14 cellular contexts compared by ENCODE assay signal in genomic region chr3:126718506-126719445, GRCh38. TPM values are rescaled to one million over a fixed set of nuclear protein-coding genes. Genes with fewer than 3 reads are reported as not detected.
DNase-seq lines count a peak whose midpoint lies in the region; ATAC-seq and TF ChIP-seq lines count a peak whose summit lies in the region.
"Had no signal": no experiment of that assay in that cellular context is flagged by ENCODE, and none has a peak within 500 bp of the region (broad histone marks: within the 10 kb centered on the region; RNA-seq: fewer than 3 reads in every experiment).

No MANE protein-coding gene starts in this region.

- no peaks in the 10 kb centered on the region for H3K79me1 ChIP-seq in H9 (ENCODE audit: insufficient read depth, low read depth, low read length, poor library complexity, severe bottlenecking)

- no peaks in the 10 kb centered on the region for H3K4me1 ChIP-seq in H9 (ENCODE audit: insufficient read depth, low read length)

- H3K36me3 Mint-ChIP-seq in glutamatergic neuron (ENCODE audit: unreplicated experiment) (no peaks in the 10 kb centered on the region), nephron progenitor cell (ENCODE audit: low read depth) (peaks cover 13% of the 10 kb centered on the region), H9 (ENCODE audit: insufficient read depth in 1 of 3, low read depth in 3 of 3) (no peaks in the 10 kb centered on the region; a peak in 1 of 7 replicates)
- no peaks in the 10 kb centered on the region for H3K36me3 Mint-ChIP-seq in activated CD4-positive, alpha-beta T cell treated with anti-CD3 and anti-CD28 coated beads, Interleukin-2, amount 10 ng/mL, durations not matched to agents 7 days and 5 days (ENCODE audit: low read depth)
- H3K36me3 Mint-ChIP-seq in activated T-helper 17 cell treated with anti-CD3 and anti-CD28 coated beads, Interleukin-2, amount 50 U/mL, for 72 hours (ENCODE audit: low read depth), result peaks cover under 1% of the 10 kb centered on the region

- CTCF ChIA-PET in activated CD4-positive, alpha-beta T cell treated with anti-CD3 and anti-CD28 coated beads, Interleukin-2, amount 10 ng/mL, durations not matched to agents 7 days and 5 days (lab: Charles Lee), result no interaction called here

- H3K27me3 ChIP-seq in H7 (ENCODE audit: control insufficient read depth, insufficient read depth, low read length), result no peaks in the 10 kb centered on the region
- no peaks in the 10 kb centered on the region for H3K27me3 ChIP-seq in H9 (ENCODE audit: insufficient read depth, low read length)

- H3K56ac ChIP-seq in H9 (ENCODE audit: insufficient read length, low read depth, low read length), result no peak overlapping the region

- no peak overlapping the region for H3K4me3 ChIP-seq in H7 (ENCODE audit: insufficient read depth, low read depth, low read length)

- H3K23me2 ChIP-seq in H9 (ENCODE audit: insufficient read length, low read depth, low read length, poor library complexity, severe bottlenecking), result no peaks in the 10 kb centered on the region

- DNase-seq in COR-L47 (lab: John Stamatoyannopoulos, UW) (peak; percentile 5), H7 (peak; percentile 41), glutamatergic neuron (no peak), nephron progenitor cell (no peak), T-helper 1 cell (no peak), H9 (no peak)
- DNase-seq in activated CD4-positive, alpha-beta T cell treated with anti-CD3 and anti-CD28 coated beads, Interleukin-2, amount 10 ng/mL, durations not matched to agents 7 days and 5 days, result no peak
- DNase-seq: C1 segment of cervical spinal cord; CD4-positive, alpha-beta T cell; DND-41; GDM1 had no signal

- H3K4me3 Mint-ChIP-seq in glutamatergic neuron (ENCODE audit: unreplicated experiment) (peak overlapping the region; percentile 4), nephron progenitor cell (no peak overlapping the region), H9 (no peak overlapping the region)
- no peak overlapping the region for H3K4me3 Mint-ChIP-seq in activated CD4-positive, alpha-beta T cell treated with anti-CD3 and anti-CD28 coated beads, Interleukin-2, amount 10 ng/mL, durations not matched to agents 7 days and 5 days
- H3K4me3 Mint-ChIP-seq in activated T-helper 17 cell treated with anti-CD3 and anti-CD28 coated beads, Interleukin-2, amount 50 U/mL, for 72 hours, result no peak overlapping the region
- H3K4me3 Mint-ChIP-seq: B cell; CD4-positive, alpha-beta T cell; IgD-negative memory B cell had no signal

- no peak overlapping the region for H3K14ac ChIP-seq in H9 (ENCODE audit: insufficient read depth, low read length)

- H3K4me2 ChIP-seq in H9 (ENCODE audit: insufficient read depth, insufficient read length, low read length), result no peak overlapping the region

- H3K23ac ChIP-seq in H9 (ENCODE audit: insufficient read length, low read depth, low read length), result no peak overlapping the region

- no peak overlapping the region for H4K8ac ChIP-seq in H9 (replicated peaks; ENCODE audit: insufficient read length, low read depth, low read length)

- H3K9me3 Mint-ChIP-seq in glutamatergic neuron (ENCODE audit: unreplicated experiment) (peaks cover 2% of the 10 kb centered on the region), nephron progenitor cell (peaks cover 13% of the 10 kb centered on the region), H9 (no peaks in the 10 kb centered on the region; a peak in 2 of 5 replicates)
- no peaks in the 10 kb centered on the region for H3K9me3 Mint-ChIP-seq in activated CD4-positive, alpha-beta T cell treated with anti-CD3 and anti-CD28 coated beads, Interleukin-2, amount 10 ng/mL, durations not matched to agents 7 days and 5 days
- no peaks in the 10 kb centered on the region for H3K9me3 Mint-ChIP-seq in activated T-helper 17 cell treated with anti-CD3 and anti-CD28 coated beads, Interleukin-2, amount 50 U/mL, for 72 hours
- H3K9me3 Mint-ChIP-seq: CD4-positive, alpha-beta T cell; IgD-negative memory B cell had no signal

- no peaks in the 10 kb centered on the region for H3K9me3 ChIP-seq in H9 (ENCODE audit: control insufficient read depth, low read depth, low read length)

- H2BK120ac ChIP-seq in H9 (ENCODE audit: low read depth, low read length, poor library complexity, severe bottlenecking), result no peak overlapping the region

- no peak overlapping the region for H2BK5ac ChIP-seq in H9 (ENCODE audit: insufficient read length, low read length)

- H2AK5ac ChIP-seq in H9 (ENCODE audit: insufficient read length, low read length), result no peak overlapping the region

- H3K79me2 ChIP-seq in H9 (ENCODE audit: insufficient read depth, low read length), result no peaks in the 10 kb centered on the region; the same call in 1 of the 2 replicates

- H3K9ac ChIP-seq in H9 (ENCODE audit: extremely low read depth, insufficient read length, low read length), result no peak overlapping the region

- H3T11ph ChIP-seq in H9 (ENCODE audit: low read length), result no peak overlapping the region

- H4K5ac ChIP-seq in H9 (ENCODE audit: insufficient read length, low read depth, low read length), result no peak overlapping the region

- no peak overlapping the region for H3K18ac ChIP-seq in H9 (ENCODE audit: insufficient read length, low read depth, low read length)

- no peak overlapping the region for H3K4ac ChIP-seq in H9 (ENCODE audit: low read depth, low read length)

- H3K27ac Mint-ChIP-seq in glutamatergic neuron (ENCODE audit: unreplicated experiment), result no peak overlapping the region
- H3K27ac Mint-ChIP-seq in nephron progenitor cell, result peak overlapping the region; percentile 82
- no peak overlapping the region for H3K27ac Mint-ChIP-seq in H9
- H3K27ac Mint-ChIP-seq in activated CD4-positive, alpha-beta T cell treated with anti-CD3 and anti-CD28 coated beads, Interleukin-2, amount 10 ng/mL, durations not matched to agents 7 days and 5 days, result no peak overlapping the region
- no peak overlapping the region for H3K27ac Mint-ChIP-seq in activated T-helper 17 cell treated with anti-CD3 and anti-CD28 coated beads, Interleukin-2, amount 50 U/mL, for 72 hours
- H3K27ac Mint-ChIP-seq: B cell; CD4-positive, alpha-beta T cell; IgD-negative memory B cell had no signal

- no peak overlapping the region for H2BK15ac ChIP-seq in H9 (ENCODE audit: low read depth, low read length)

- H3K36me3 ChIP-seq in H7 (replicated peaks; ENCODE audit: control insufficient read depth, insufficient read depth, low read length), result no peaks in the 10 kb centered on the region

- POLR2A ChIA-PET in activated CD4-positive, alpha-beta T cell treated with anti-CD3 and anti-CD28 coated beads, Interleukin-2, amount 10 ng/mL, durations not matched to agents 7 days and 5 days (lab: Charles Lee), result no interaction called here

- H2BK20ac ChIP-seq in H9 (ENCODE audit: low read depth, low read length, poor library complexity, severe bottlenecking), result no peak overlapping the region

- WGBS in H9 (ENCODE audit: extremely low coverage, insufficient read length, low lambda C conversion rate), result no CpG with 5 or more reads among the region's 21 CpGs

- peaks cover 20% of the 10 kb centered on the region for H3K4me1 Mint-ChIP-seq in glutamatergic neuron (ENCODE audit: low read depth, unreplicated experiment)
- H3K4me1 Mint-ChIP-seq in nephron progenitor cell, result peaks cover 47% of the 10 kb centered on the region
- H3K4me1 Mint-ChIP-seq in H9, result peaks cover 25 to 30% of the 10 kb centered on the region in 2 experiments
- no peaks in the 10 kb centered on the region for H3K4me1 Mint-ChIP-seq in activated CD4-positive, alpha-beta T cell treated with anti-CD3 and anti-CD28 coated beads, Interleukin-2, amount 10 ng/mL, durations not matched to agents 7 days and 5 days
- H3K4me1 Mint-ChIP-seq in activated T-helper 17 cell treated with anti-CD3 and anti-CD28 coated beads, Interleukin-2, amount 50 U/mL, for 72 hours, result peaks cover 14% of the 10 kb centered on the region

- TF ChIP-seq CTCF in glutamatergic neuron (IDR thresholded peaks at IDR 0.05; ENCODE audit: partially characterized antibody, unreplicated experiment), result no peak
- no peak for TF ChIP-seq CTCF in nephron progenitor cell (IDR thresholded peaks at IDR 0.05)
- no peak for TF ChIP-seq CTCF in H9 (conservative IDR thresholded peaks at IDR 0.05)

- ATAC-seq in activated T-helper 17 cell treated with anti-CD3 and anti-CD28 coated beads, Interleukin-2, amount 50 U/mL, for 72 hours (replicated peaks), result no peak

- H2AFZ ChIP-seq in H9 (ENCODE audit: low read length), result no peak overlapping the region

- H4K91ac ChIP-seq in H9 (ENCODE audit: insufficient read length, low read depth, low read length), result no peak overlapping the region

- no peaks in the 10 kb centered on the region for H4K20me1 ChIP-seq in H9 (ENCODE audit: control insufficient read depth, insufficient read depth, insufficient read length)

- H2BK12ac ChIP-seq in H9 (ENCODE audit: insufficient read length, low read depth, low read length), result no peak overlapping the region

- H3K27ac ChIP-seq in H9 (ENCODE audit: insufficient read length, low read depth, low read length), result no peak overlapping the region

- H3K27me3 Mint-ChIP-seq in glutamatergic neuron (ENCODE audit: unreplicated experiment) (peaks cover 5% of the 10 kb centered on the region), nephron progenitor cell (ENCODE audit: low read depth, poor library complexity) (peaks cover 6% of the 10 kb centered on the region), H9 (ENCODE audit: low read depth) (no peaks in the 10 kb centered on the region)
- H3K27me3 Mint-ChIP-seq in activated CD4-positive, alpha-beta T cell treated with anti-CD3 and anti-CD28 coated beads, Interleukin-2, amount 10 ng/mL, durations not matched to agents 7 days and 5 days, result no peaks in the 10 kb centered on the region
- H3K27me3 Mint-ChIP-seq in activated T-helper 17 cell treated with anti-CD3 and anti-CD28 coated beads, Interleukin-2, amount 50 U/mL, for 72 hours, result no peaks in the 10 kb centered on the region
- H3K27me3 Mint-ChIP-seq: B cell; CD4-positive, alpha-beta T cell; IgD-negative memory B cell had no signal

RNA-seq across cellular contexts. Expression of gene CHCHD6, which starts 14.7 kb away (rescaled TPM):
- 19.5 and 40.2 TPM in 2 replicates for total RNA-seq in H7 (2014; rRNA removed; shearing (Covaris generic))
- total RNA-seq in glutamatergic neuron (ENCODE audit: unreplicated experiment), result 17.2 TPM
- 32.2 and 34.2 TPM in 2 replicates for total RNA-seq in H9 (2021)
- total RNA-seq in activated CD4-positive, alpha-beta T cell treated with anti-CD3 and anti-CD28 coated beads, Interleukin-2, amount 10 ng/mL, durations not matched to agents 7 days and 5 days, result 1 to 10 TPM; 5.4 to 7.4 TPM
- total RNA-seq in activated T-helper 17 cell treated with anti-CD3 and anti-CD28 coated beads, Interleukin-2, amount 50 U/mL, for 72 hours, result 1 to 10 TPM; 8.7 to 9.9 TPM

Comparison
In these comparisons a context has a peak if more than half of its experiments do, and no peak if none do; other contexts are left out.
1. DNase-seq: peak in COR-L47 (single experiment) and H7 (single experiment); none in glutamatergic neuron (single experiment), nephron progenitor cell (single experiment), T-helper 1 cell (0 of 5), H9 (single experiment) and activated CD4-positive, alpha-beta T cell treated with anti-CD3 and anti-CD28 coated beads, Interleukin-2, amount 10 ng/mL, durations not matched to agents 7 days and 5 days (single experiment).